12 cellular contexts compared by ENCODE assay signal in the genomic region with DNA sequence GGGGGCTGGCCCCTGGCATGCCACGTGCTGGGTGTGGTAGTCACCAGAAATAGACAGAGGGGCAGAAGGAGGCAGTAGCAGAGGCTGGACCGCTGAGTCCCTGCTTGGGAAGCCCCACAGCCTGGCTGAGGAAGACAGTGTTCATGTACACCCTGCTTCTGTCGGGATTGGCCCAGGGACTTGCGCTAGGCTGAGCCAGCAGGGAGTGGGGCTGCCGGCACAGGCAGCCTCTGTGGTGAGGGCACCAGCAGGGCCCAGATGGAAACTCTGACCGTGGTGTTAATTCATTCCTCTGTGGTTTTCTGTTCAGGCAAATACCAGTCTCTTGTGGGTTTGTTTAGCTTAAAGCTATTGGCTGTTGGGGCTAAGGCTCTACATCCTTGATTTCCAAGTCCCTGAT.
DNase-seq lines count a peak whose midpoint lies in the region; ATAC-seq and TF ChIP-seq lines count a peak whose summit lies in the region.
"Had no signal": no experiment of that assay in that cellular context is flagged by ENCODE, and none has a peak within 500 bp of the region (broad histone marks: within the 10 kb centered on the region; RNA-seq: fewer than 3 reads in every experiment).

No MANE protein-coding gene starts in this region.

- no peaks in the 10 kb centered on the region for H3K9me3 Mint-ChIP-seq in activated CD8-positive, alpha-beta memory T cell treated with anti-CD3 and anti-CD28 coated beads, Interleukin-2, amount 10 ng/mL, durations not matched to agents 7 days and 5 days (ENCODE audit: low read depth)
- H3K9me3 Mint-ChIP-seq in effector memory CD8-positive, alpha-beta T cell = no peaks in the 10 kb centered on the region
- H3K9me3 Mint-ChIP-seq: H9 had no signal

- no peaks in the 10 kb centered on the region for H3K36me3 Mint-ChIP-seq in activated CD8-positive, alpha-beta memory T cell treated with anti-CD3 and anti-CD28 coated beads, Interleukin-2, amount 10 ng/mL, durations not matched to agents 7 days and 5 days
- no peaks in the 10 kb centered on the region for H3K36me3 Mint-ChIP-seq in effector memory CD8-positive, alpha-beta T cell (ENCODE audit: insufficient read depth)

- intact Hi-C loops in thyroid gland (cut with DNase I) = loop anchor here (5.0 kb wide), 1 partner anchor 527 kb away; no protein-coding TSS in a partner anchor

- no peak overlapping the region for H3K27ac Mint-ChIP-seq in activated CD8-positive, alpha-beta memory T cell treated with anti-CD3 and anti-CD28 coated beads, Interleukin-2, amount 10 ng/mL, durations not matched to agents 7 days and 5 days
- no peak overlapping the region for H3K27ac Mint-ChIP-seq in effector memory CD8-positive, alpha-beta T cell
- H3K27ac Mint-ChIP-seq: H9 had no signal

- peak; percentile 52 for DNase-seq in activated CD8-positive, alpha-beta memory T cell treated with anti-CD3 and anti-CD28 coated beads, Interleukin-2, amount 50 U/mL, for 48 hours
- DNase-seq in activated CD8-positive, alpha-beta memory T cell treated with anti-CD3 and anti-CD28 coated beads, Interleukin-2, amount 10 ng/mL, durations not matched to agents 7 days and 5 days = no peak
- no peak for DNase-seq in effector memory CD8-positive, alpha-beta T cell
- DNase-seq in stimulated activated CD8-positive, alpha-beta memory T cell treated with anti-CD3 and anti-CD28 coated beads, Interleukin-4, amount 100 ng/mL, for 48 hours = peak; percentile 27
- DNase-seq in NCI-H1436 treated with DMSO at 0.1 percent for 48 hours (lab: John Stamatoyannopoulos, UW) (no peak), thyroid gland (no peak)
- no peak for DNase-seq in central memory CD4-positive, alpha-beta T cell
- DNase-seq: activated CD4-positive, alpha-beta T cell treated with anti-CD3 and anti-CD28 coated beads for 1 hour; H9; NCI-H524 had no signal

- H3K4me1 ChIP-seq in thyroid gland = no peaks in the 10 kb centered on the region

- no peak for TF ChIP-seq POLR2A in thyroid gland (IDR thresholded peaks at IDR 0.05)

- WGBS in thyroid gland, 2 donors = 77 to 80% methylated on average over 4 to 6 of the region's 6 CpGs

- no peaks in the 10 kb centered on the region for H3K27me3 ChIP-seq in thyroid gland

- H3K9me3 ChIP-seq in thyroid gland = no peaks in the 10 kb centered on the region

- CTCF ChIA-PET in activated CD8-positive, alpha-beta memory T cell treated with anti-CD3 and anti-CD28 coated beads, Interleukin-2, amount 10 ng/mL, durations not matched to agents 7 days and 5 days (lab: Charles Lee) = interaction anchor here (1.1 kb wide), 1 partner anchor 37 kb away, joined by 3 read pairs; no protein-coding TSS in a partner anchor

- no peak overlapping the region for H3K4me3 Mint-ChIP-seq in activated CD8-positive, alpha-beta memory T cell treated with anti-CD3 and anti-CD28 coated beads, Interleukin-2, amount 10 ng/mL, durations not matched to agents 7 days and 5 days
- H3K4me3 Mint-ChIP-seq in effector memory CD8-positive, alpha-beta T cell = no peak overlapping the region
- H3K4me3 Mint-ChIP-seq: H9 had no signal

- H3K27ac ChIP-seq in thyroid gland = no peak overlapping the region

- ATAC-seq in activated CD8-positive, alpha-beta memory T cell treated with anti-CD3 and anti-CD28 coated beads, Interleukin-2, amount 10 ng/mL, durations not matched to agents 7 days and 5 days = no peak
- ATAC-seq in HG02798 (IDR thresholded peaks at IDR 0.05; ENCODE audit: poor library complexity, unreplicated experiment) = peak; percentile 48
- ATAC-seq in effector memory CD8-positive, alpha-beta T cell (replicated peaks) = peak; percentile 19
- ATAC-seq: SK-N-SH treated with all-trans-retinoic acid at 6 μM for 48 hours had no signal

- H3K36me3 ChIP-seq in thyroid gland = no peaks in the 10 kb centered on the region

- H3K27me3 Mint-ChIP-seq in activated CD8-positive, alpha-beta memory T cell treated with anti-CD3 and anti-CD28 coated beads, Interleukin-2, amount 10 ng/mL, durations not matched to agents 7 days and 5 days = peaks cover 12% of the 10 kb centered on the region
- peaks cover 5 to 53% of the 10 kb centered on the region in 2 donors for H3K27me3 Mint-ChIP-seq in effector memory CD8-positive, alpha-beta T cell

- no peak overlapping the region for H3K4me3 ChIP-seq in thyroid gland (replicated peaks in 1 of 3)

- no peak for TF ChIP-seq CTCF in thyroid gland (IDR thresholded peaks at IDR 0.05)

- H3K4me1 Mint-ChIP-seq in activated CD8-positive, alpha-beta memory T cell treated with anti-CD3 and anti-CD28 coated beads, Interleukin-2, amount 10 ng/mL, durations not matched to agents 7 days and 5 days = peaks cover 35% of the 10 kb centered on the region
- peaks cover 5 to 13% of the 10 kb centered on the region in 2 donors for H3K4me1 Mint-ChIP-seq in effector memory CD8-positive, alpha-beta T cell (ENCODE audit: low read depth in 2 of 2)

Comparison
In these comparisons a context has a peak if more than half of its experiments do, and no peak if none do; other contexts are left out.
1. DNase-seq: peak in activated CD8-positive, alpha-beta memory T cell treated with anti-CD3 and anti-CD28 coated beads, Interleukin-2, amount 50 U/mL, for 48 hours (single experiment) and stimulated activated CD8-positive, alpha-beta memory T cell treated with anti-CD3 and anti-CD28 coated beads, Interleukin-4, amount 100 ng/mL, for 48 hours (single experiment); none in activated CD8-positive, alpha-beta memory T cell treated with anti-CD3 and anti-CD28 coated beads, Interleukin-2, amount 10 ng/mL, durations not matched to agents 7 days and 5 days (single experiment), effector memory CD8-positive, alpha-beta T cell (0 of 3), NCI-H1436 treated with DMSO at 0.1 percent for 48 hours (single experiment), thyroid gland (0 of 2) and central memory CD4-positive, alpha-beta T cell (single experiment).